9 cellular contexts compared by ENCODE assay signal in genomic region chr9:81032030-81032572, GRCh38.
A peak's percentile ranks its signal among the peaks of the same experiment; 100 is the strongest.
DNase-seq lines count a peak whose midpoint lies in the region; ATAC-seq and TF ChIP-seq lines count a peak whose summit lies in the region.
"Had no signal": no experiment of that assay in that cellular context is flagged by ENCODE, and none has a peak within 500 bp of the region (broad histone marks: within the 10 kb centered on the region; RNA-seq: fewer than 3 reads in every experiment).

No MANE protein-coding gene starts in this region.

- no peak overlapping the region for H2AK5ac ChIP-seq in mesendoderm (ENCODE audit: low read length)

- DNase-seq in left cardiac atrium (peak; percentile 51), left ventricle myocardium inferior (no peak), SK-MEL-5 (ENCODE audit: low read depth, low spot score) (peak; percentile 90), hepatocyte (ENCODE audit: low spot score) (peak; percentile 37), mesendoderm (no peak), dermis blood vessel endothelial cell (no peak)
- DNase-seq: CD4-positive, CD25-positive, alpha-beta regulatory T cell had no signal

- H3K4me1 ChIP-seq in left ventricle myocardium inferior (no peaks in the 10 kb centered on the region), hepatocyte (ENCODE audit: insufficient read depth) (peaks cover 18% of the 10 kb centered on the region), mesendoderm (ENCODE audit: control insufficient read depth, low read depth, low read length) (peaks cover 3% of the 10 kb centered on the region)

- ATAC-seq in left cardiac atrium: peak in 1 of 2 donors; percentile 88
- no peak for ATAC-seq in HG02678 (IDR thresholded peaks at IDR 0.05; ENCODE audit: unreplicated experiment)
- no peak for ATAC-seq in HG03039 (IDR thresholded peaks at IDR 0.05; ENCODE audit: unreplicated experiment)

- TF ChIP-seq CTCF in left ventricle myocardium inferior (IDR thresholded peaks at IDR 0.05; ENCODE audit: borderline replicate concordance) (no peak), hepatocyte (IDR thresholded peaks at IDR 0.05; ENCODE audit: poor library complexity) (no peak)

- no peaks in the 10 kb centered on the region for H3K9me2 ChIP-seq in hepatocyte (replicated peaks; ENCODE audit: insufficient read depth)

- H3K27ac ChIP-seq in left ventricle myocardium inferior (replicated peaks) (no peak overlapping the region), hepatocyte (peak overlapping the region; percentile 68), mesendoderm (ENCODE audit: low read depth, low read length) (no peak overlapping the region)

- no peak overlapping the region for H3K18ac ChIP-seq in mesendoderm (ENCODE audit: low read length)

- H2BK120ac ChIP-seq in mesendoderm (ENCODE audit: low read depth, low read length): no peak overlapping the region

- H2BK5ac ChIP-seq in mesendoderm (ENCODE audit: low read length): no peak overlapping the region

- no peaks in the 10 kb centered on the region for H3K36me3 ChIP-seq in left ventricle myocardium inferior
- H3K36me3 ChIP-seq in hepatocyte (replicated peaks; ENCODE audit: insufficient read depth, low read depth): no peaks in the 10 kb centered on the region
- H3K36me3 ChIP-seq in mesendoderm (ENCODE audit: control insufficient read depth, insufficient read depth, low read length): no peaks in the 10 kb centered on the region

- no peak overlapping the region for H3K4ac ChIP-seq in mesendoderm (ENCODE audit: low read depth, low read length)

- H4K5ac ChIP-seq in mesendoderm (ENCODE audit: low read length): no peak overlapping the region

- no peak overlapping the region for H3K56ac ChIP-seq in mesendoderm (ENCODE audit: low read length)

- no peaks in the 10 kb centered on the region for H4K20me1 ChIP-seq in hepatocyte (ENCODE audit: insufficient read depth, poor library complexity, severe bottlenecking)

- H3K23ac ChIP-seq in mesendoderm (ENCODE audit: low read length): no peak overlapping the region

- H3K79me1 ChIP-seq in mesendoderm (ENCODE audit: low read length): no peaks in the 10 kb centered on the region

- WGBS in hepatocyte (ENCODE audit: low lambda C conversion rate, missing lambda C conversion rate): 71% methylated on average over 2 of the region's 2 CpGs
- WGBS in mesendoderm (ENCODE audit: extremely low coverage, insufficient coverage, low lambda C conversion rate): no CpG with 5 or more reads among the region's 2 CpGs

- no peaks in the 10 kb centered on the region for H3K27me3 ChIP-seq in left ventricle myocardium inferior (ENCODE audit: low read depth)
- no peaks in the 10 kb centered on the region for H3K27me3 ChIP-seq in hepatocyte
- no peaks in the 10 kb centered on the region for H3K27me3 ChIP-seq in mesendoderm (ENCODE audit: insufficient read depth, low read length, poor library complexity)

- H2BK15ac ChIP-seq in mesendoderm (replicated peaks; ENCODE audit: low read depth): no peak overlapping the region

- intact Hi-C loops in left cardiac atrium (cut with DNase I): no loop called here
- intact Hi-C loops in left ventricle myocardium inferior (cut with micrococcal nuclease): no loop called here

- no peak overlapping the region for H2AFZ ChIP-seq in hepatocyte

- H3K9me3 ChIP-seq in left ventricle myocardium inferior (replicated peaks) (no peaks in the 10 kb centered on the region), hepatocyte (ENCODE audit: low read depth) (no peaks in the 10 kb centered on the region)

- H4K8ac ChIP-seq in mesendoderm (ENCODE audit: low read depth, low read length): no peak overlapping the region

- H3K4me3 ChIP-seq in left ventricle myocardium inferior (no peak overlapping the region), hepatocyte (no peak overlapping the region), mesendoderm (ENCODE audit: low read length) (no peak overlapping the region)

- H3K4me2 ChIP-seq in hepatocyte: peak overlapping the region; percentile 7
- H3K4me2 ChIP-seq in mesendoderm (ENCODE audit: low read length): no peak overlapping the region

- in situ Hi-C loops in SK-MEL-5 (cut with HindIII; ENCODE audit: low pct_unique_long_range_greater_than_20kb, low sequenced_read_pairs): no loop called here

- H3K9ac ChIP-seq in mesendoderm (ENCODE audit: low read length): no peak overlapping the region

- H3K79me2 ChIP-seq in hepatocyte: no peaks in the 10 kb centered on the region
- no peaks in the 10 kb centered on the region for H3K79me2 ChIP-seq in mesendoderm (ENCODE audit: control insufficient read depth, insufficient read depth, low read length)

Comparison
In these comparisons a context has a peak if more than half of its experiments do, and no peak if none do; other contexts are left out.
1. DNase-seq: peak in left cardiac atrium (single experiment), SK-MEL-5 (single experiment) and hepatocyte (single experiment); none in left ventricle myocardium inferior (single experiment), mesendoderm (single experiment) and dermis blood vessel endothelial cell (single experiment).